ENCODE assay signal across 8 cellular contexts in the genomic region with DNA sequence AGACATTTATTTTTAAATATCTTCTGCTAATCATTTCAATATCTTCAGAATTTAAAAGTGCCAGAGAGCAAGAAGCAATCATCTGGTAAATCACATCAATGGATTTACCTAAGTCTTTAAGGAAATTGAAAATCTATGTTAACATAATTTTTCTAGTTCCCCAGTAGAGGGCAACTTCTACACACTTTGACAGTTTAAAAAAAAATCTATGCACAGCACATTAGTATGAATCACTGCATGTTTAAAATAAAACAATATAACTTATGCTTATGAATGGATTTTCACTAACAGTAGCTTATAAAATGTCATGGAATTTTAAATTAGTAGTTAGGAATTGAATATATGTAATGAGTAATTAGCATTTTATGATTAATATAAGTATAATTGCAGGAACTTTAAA.
DNase-seq lines count a peak whose midpoint lies in the region; FAIRE-seq and TF ChIP-seq lines count a peak whose summit lies in the region.

No MANE protein-coding gene starts in this region.

- H3K4me3 Mint-ChIP-seq in endodermal cell = no peak overlapping the region
- H3K4me3 Mint-ChIP-seq in T-helper 2 cell treated with Interferon-gamma antibody and Interleukin-4, amounts not matched to agents 5 μg/mL and 100 μg/mL, for 36 hours = no peak overlapping the region

- FAIRE-seq in small intestine (lab: Jason Lieb, UNC) = no peak

- no peak overlapping the region for H3K9ac ChIP-seq in endodermal cell (ENCODE audit: extremely low read depth, low read length, poor library complexity, severe bottlenecking)

- H3K4me1 ChIP-seq in endodermal cell (ENCODE audit: control insufficient read depth, insufficient read depth, low read length) (peaks cover 4% of the 10 kb centered on the region), small intestine (ENCODE audit: control insufficient read depth in 2 of 2, insufficient read depth in 1 of 2, low read depth in 1 of 2, low read length in 1 of 2) (peaks cover 0 to 6% of the 10 kb centered on the region in 2 donors)

- H3K27ac ChIP-seq in endodermal cell (ENCODE audit: low read depth, low read length) = no peak overlapping the region
- H3K27ac ChIP-seq in small intestine (ENCODE audit: low read depth in 1 of 2, low read length in 1 of 2) = no peak overlapping the region

- H3K27me3 ChIP-seq in endodermal cell (ENCODE audit: control insufficient read depth, insufficient read depth, low read length, poor library complexity, severe bottlenecking) = no peaks in the 10 kb centered on the region
- H3K27me3 ChIP-seq in small intestine (ENCODE audit: control insufficient read depth in 2 of 2, insufficient read depth in 2 of 2, low read length in 2 of 2) = no peaks in the 10 kb centered on the region

- H3K4me3 ChIP-seq in endodermal cell (ENCODE audit: low read length) = no peak overlapping the region
- H3K4me3 ChIP-seq in small intestine (ENCODE audit: low read depth in 1 of 2, low read length in 2 of 2) = no peak overlapping the region

- peak; percentile 66 for TF ChIP-seq CTCF in endodermal cell (conservative IDR thresholded peaks at IDR 0.05)

- H3K4me1 Mint-ChIP-seq in endodermal cell = peaks cover 4% of the 10 kb centered on the region
- H3K4me1 Mint-ChIP-seq in T-helper 2 cell treated with Interferon-gamma antibody and Interleukin-4, amounts not matched to agents 5 μg/mL and 100 μg/mL, for 36 hours (ENCODE audit: low read depth) = peaks cover under 1% of the 10 kb centered on the region

- H3K36me3 Mint-ChIP-seq in endodermal cell (ENCODE audit: low read depth) = no peaks in the 10 kb centered on the region
- H3K36me3 Mint-ChIP-seq in T-helper 2 cell treated with Interferon-gamma antibody and Interleukin-4, amounts not matched to agents 5 μg/mL and 100 μg/mL, for 36 hours (ENCODE audit: low read depth) = no peaks in the 10 kb centered on the region

- H3K36me3 ChIP-seq in endodermal cell (ENCODE audit: control insufficient read depth, insufficient read depth, low read length) (no peaks in the 10 kb centered on the region), small intestine (ENCODE audit: control insufficient read depth in 2 of 2, insufficient read depth in 2 of 2, low read length in 2 of 2) (no peaks in the 10 kb centered on the region)

- H3K9me3 ChIP-seq in endodermal cell (ENCODE audit: control insufficient read depth, low read length) (no peaks in the 10 kb centered on the region), small intestine (ENCODE audit: control insufficient read depth, low read depth) (no peaks in the 10 kb centered on the region)

- peak; percentile 34 for DNase-seq in SIG-M5 treated with dmso at 0.1 percent for 504 hours (lab: John Stamatoyannopoulos, UW; ENCODE audit: unreplicated experiment)
- DNase-seq in SIG-M5 (lab: John Stamatoyannopoulos, UW) = no peak
- peak; percentile 36 for DNase-seq in NAMALWA (ENCODE audit: low spot score)
- no peak for DNase-seq in endodermal cell
- peak; percentile 22 for DNase-seq in small intestine
- DNase-seq in T-helper 2 cell treated with Interferon-gamma antibody and Interleukin-4, amounts not matched to agents 5 μg/mL and 100 μg/mL, for 36 hours (ENCODE audit: low spot score) = no peak
- no peak for DNase-seq in HK-2 (ENCODE audit: unreplicated experiment)
- no peak for DNase-seq in effector CD8-positive, alpha-beta T cell (lab: John Stamatoyannopoulos, UW)

- H3K27me3 Mint-ChIP-seq in endodermal cell (ENCODE audit: insufficient read depth) = no peaks in the 10 kb centered on the region
- H3K27me3 Mint-ChIP-seq in T-helper 2 cell treated with Interferon-gamma antibody and Interleukin-4, amounts not matched to agents 5 μg/mL and 100 μg/mL, for 36 hours (ENCODE audit: low read depth) = no peaks in the 10 kb centered on the region

- no peak overlapping the region for H3K27ac Mint-ChIP-seq in endodermal cell
- H3K27ac Mint-ChIP-seq in T-helper 2 cell treated with Interferon-gamma antibody and Interleukin-4, amounts not matched to agents 5 μg/mL and 100 μg/mL, for 36 hours = no peak overlapping the region

- H3K9me3 Mint-ChIP-seq in endodermal cell = no peaks in the 10 kb centered on the region
- no peaks in the 10 kb centered on the region for H3K9me3 Mint-ChIP-seq in T-helper 2 cell treated with Interferon-gamma antibody and Interleukin-4, amounts not matched to agents 5 μg/mL and 100 μg/mL, for 36 hours

Comparison
In these comparisons a context has a peak if more than half of its experiments do, and no peak if none do; other contexts are left out.
1. DNase-seq: peak in SIG-M5 treated with dmso at 0.1 percent for 504 hours (single experiment), NAMALWA (single experiment) and small intestine (single experiment); none in SIG-M5 (single experiment), endodermal cell (single experiment), T-helper 2 cell treated with Interferon-gamma antibody and Interleukin-4, amounts not matched to agents 5 μg/mL and 100 μg/mL, for 36 hours (single experiment), HK-2 (single experiment) and effector CD8-positive, alpha-beta T cell (single experiment).